ENCODE assay signal across 22 cellular contexts in genomic region chr3:42799376-42799775, GRCh38.
"Had no signal": no experiment of that assay in that cellular context is flagged by ENCODE, and none has a peak within 500 bp of the region (broad histone marks: within the 10 kb centered on the region; RNA-seq: fewer than 3 reads in every experiment).

No MANE protein-coding gene starts in this region.

- DNase-seq: activated CD4-positive, alpha-beta T cell treated with anti-CD3 and anti-CD28 coated beads for 36 hours; activated CD4-positive, CD25-positive, alpha-beta regulatory T cell; activated effector memory CD4-positive, alpha-beta T cell treated with Interleukin-2 at 50 U/mL for 16 hours; activated naive CD4-positive, alpha-beta T cell treated with Interleukin-2 at 50 U/mL for 16 hours; aorta; body of pancreas; effector CD8-positive, alpha-beta T cell; heart right ventricle; kidney glomerular epithelial cell; lower lobe of right lung; mesenchymal stem cell; nephron progenitor cell; ovary; psoas muscle; stimulated activated CD4-positive, alpha-beta T cell treated with anti-CD3 and anti-CD28 coated beads, Interleukin-15, amount 100 ng/mL, for 24 hours; stimulated activated CD4-positive, alpha-beta T cell treated with anti-CD3 and anti-CD28 coated beads, Interleukin-2, amount 100 ng/mL, for 24 hours; stimulated activated naive B cell treated with anti-CD40 and anti-IgM and Interleukin-4, amounts not matched to agents 10 μg/mL and 1 μg/mL and 100 μg/mL, for 72 hours; T-helper 1 cell; tibial artery had no signal

- H3K27me3 ChIP-seq: body of pancreas, heart right ventricle, ovary, suprapubic skin, tibial artery had no signal

- H3K4me3 ChIP-seq: body of pancreas, heart right ventricle, lower lobe of right lung, ovary, psoas muscle, suprapubic skin, tibial artery had no signal

- H3K36me3 ChIP-seq: lower lobe of right lung, ovary, suprapubic skin, tibial artery had no signal

- ATAC-seq: activated CD4-positive, alpha-beta T cell treated with anti-CD3 and anti-CD28 coated beads for 36 hours; body of pancreas; heart right ventricle; left lobe of liver; lower lobe of right lung; psoas muscle; stimulated activated naive B cell treated with anti-CD40 and anti-IgM and Interleukin-4, amounts not matched to agents 10 μg/mL and 1 μg/mL and 100 μg/mL, for 72 hours had no signal

- H3K9me3 ChIP-seq: body of pancreas, lower lobe of right lung, ovary, psoas muscle, suprapubic skin, tibial artery had no signal

- H3K27ac ChIP-seq: body of pancreas, heart right ventricle, lower lobe of right lung, ovary, psoas muscle, suprapubic skin, tibial artery had no signal

- FAIRE-seq: colon had no signal
